In genomic region chr19:7500811-7501450, GRCh38 we compare ENCODE assay signal across 8 cellular contexts. TPM values are rescaled to one million over a fixed set of nuclear protein-coding genes. Genes with fewer than 3 reads are reported as not detected.
A peak's percentile ranks its signal among the peaks of the same experiment; 100 is the strongest.
DNase-seq lines count a peak whose midpoint lies in the region; ATAC-seq, FAIRE-seq and TF ChIP-seq lines count a peak whose summit lies in the region.

No MANE protein-coding gene starts in this region.

- H2BK15ac ChIP-seq in H1 (ENCODE audit: low read length), result no peak overlapping the region

- peak overlapping the region; percentile 71 for H3K18ac ChIP-seq in H1 (ENCODE audit: extremely low read depth, low read length)

- H3K27ac Mint-ChIP-seq in stimulated activated naive CD8-positive, alpha-beta T cell treated with anti-CD3 and anti-CD28 coated beads, Interleukin-15, amount 100 ng/mL, for 72 hours, result no peak overlapping the region

- peak in 1 of 2 experiments; percentile 76; a peak in 2 of 3 replicates for TF ChIP-seq POLR2A in H1 (IDR thresholded peaks at IDR 0.05; ENCODE audit: control extremely low read depth in 1 of 2, low read depth in 2 of 2, low read length in 2 of 2)

- H2BK20ac ChIP-seq in H1 (ENCODE audit: low read length), result no peak overlapping the region

- H3K4me3 ChIP-seq in H1 (ENCODE audit: extremely low read depth in 1 of 4, insufficient read depth in 2 of 4, low read depth in 3 of 4, low read length in 4 of 4), result peak overlapping the region; percentile 42 to 57 (median 50)
- H3K4me3 ChIP-seq in mucosa of descending colon, result no peak overlapping the region

- H3K14ac ChIP-seq in H1 (ENCODE audit: insufficient read length), result no peak overlapping the region

- H3K4me1 Mint-ChIP-seq in stimulated activated naive CD8-positive, alpha-beta T cell treated with anti-CD3 and anti-CD28 coated beads, Interleukin-15, amount 100 ng/mL, for 72 hours, result peaks cover 17% of the 10 kb centered on the region

- TF ChIP-seq CTCF in H1 (IDR thresholded peaks at IDR 0.05; ENCODE audit: control extremely low read depth in 1 of 3, insufficient read depth in 1 of 3, low read depth in 1 of 3, low read length in 3 of 3), result peak in 2 of 3 experiments; percentile 11 to 17; a peak in 2 of 4 replicates
- no peak for TF ChIP-seq CTCF in mucosa of descending colon (IDR thresholded peaks at IDR 0.05)

- H3K27me3 ChIP-seq in H1 (replicated peaks in 1 of 4; ENCODE audit: control insufficient read depth in 3 of 4, extremely low read depth in 1 of 4, insufficient read depth in 3 of 4, low read length in 3 of 4), result peaks cover 1 to 33% (median 25%) of the 10 kb centered on the region in 4 experiments

- peaks cover 12% of the 10 kb centered on the region; the same call in 1 of the 2 replicates for H3K23me2 ChIP-seq in H1 (ENCODE audit: low read depth, low read length)

- peak overlapping the region; percentile 96 for H4K8ac ChIP-seq in H1 (ENCODE audit: extremely low read depth, insufficient read depth, low read length)

- peak overlapping the region; percentile 54 for H2BK120ac ChIP-seq in H1 (replicated peaks; ENCODE audit: low read depth, low read length)

- H3K9me3 ChIP-seq in H1 (ENCODE audit: insufficient read depth in 2 of 2, low read depth in 1 of 2, low read length in 1 of 2) (peaks cover 0 to 5% of the 10 kb centered on the region in 2 experiments; a peak in 1 of 4 replicates), mucosa of descending colon (no peaks in the 10 kb centered on the region)

- ATAC-seq in mucosa of descending colon (peak; percentile 88), HG02885 (IDR thresholded peaks at IDR 0.05; ENCODE audit: poor library complexity, unreplicated experiment) (no peak)
- ATAC-seq in stimulated activated naive CD8-positive, alpha-beta T cell treated with anti-CD3 and anti-CD28 coated beads, Interleukin-15, amount 100 ng/mL, for 72 hours, result peak; percentile 80

- H3K4me2 ChIP-seq in H1 (ENCODE audit: insufficient read depth in 1 of 2, low read depth in 2 of 2, low read length in 2 of 2), result peak overlapping the region; percentile 74 to 86

- H3K27ac ChIP-seq in H1 (ENCODE audit: low read depth, low read length), result no peak overlapping the region

- intact Hi-C loops in mucosa of descending colon (cut with DNase I, micrococcal nuclease), result no loop called here

- H3K79me2 ChIP-seq in H1 (ENCODE audit: control insufficient read depth in 1 of 2, insufficient read depth in 2 of 2, low read length in 2 of 2), result no peaks in the 10 kb centered on the region

- peak overlapping the region; percentile 71; the same call in 1 of the 2 replicates for H2BK12ac ChIP-seq in H1 (ENCODE audit: low read depth, low read length)

- H3K36me3 ChIP-seq in H1 (ENCODE audit: control insufficient read depth in 2 of 4, insufficient read depth in 4 of 4, low read length in 3 of 4) (no peaks in the 10 kb centered on the region), mucosa of descending colon (ENCODE audit: low read depth) (no peaks in the 10 kb centered on the region)

- peak in 1 of 2 experiments; percentile 13; a peak in 1 of 4 replicates for TF ChIP-seq RAD21 in H1 (IDR thresholded peaks at IDR 0.05 in 1 of 2, conservative IDR thresholded peaks at IDR 0.05 in 1 of 2; ENCODE audit: low read depth in 2 of 2, low read length in 2 of 2)

- H3K4ac ChIP-seq in H1 (replicated peaks; ENCODE audit: insufficient read length, low read depth, low read length), result peak overlapping the region; percentile 53

- no peak overlapping the region for H4K5ac ChIP-seq in H1 (ENCODE audit: insufficient read length, low read depth, low read length)

- FAIRE-seq in H1 (lab: Jason Lieb, UNC), result no peak

- H4K91ac ChIP-seq in H1 (replicated peaks; ENCODE audit: insufficient read length, low read length), result peak overlapping the region; percentile 54

- H3K4me1 ChIP-seq in H1 (replicated peaks in 1 of 4; ENCODE audit: control insufficient read depth in 3 of 4, insufficient read depth in 4 of 4, low read length in 3 of 4) (peaks cover 0 to 13% (median 6%) of the 10 kb centered on the region in 4 experiments; a peak in 5 of 7 replicates), mucosa of descending colon (ENCODE audit: low read depth) (peaks cover 11% of the 10 kb centered on the region)

- no peak for TF ChIP-seq EP300 in H1 (IDR thresholded peaks at IDR 0.05; ENCODE audit: borderline replicate concordance in 1 of 2, low read depth in 2 of 2, low read length in 2 of 2)

- H3K9me3 Mint-ChIP-seq in stimulated activated naive CD8-positive, alpha-beta T cell treated with anti-CD3 and anti-CD28 coated beads, Interleukin-15, amount 100 ng/mL, for 72 hours, result no peaks in the 10 kb centered on the region

- peak overlapping the region in 1 of 4 experiments; percentile 31; a peak in 3 of 7 replicates for H3K9ac ChIP-seq in H1 (replicated peaks in 1 of 4; ENCODE audit: extremely low read depth in 1 of 4, low read depth in 3 of 4, low read length in 3 of 4)

- no peaks in the 10 kb centered on the region for H4K20me1 ChIP-seq in H1 (replicated peaks in 1 of 2; ENCODE audit: control insufficient read depth in 1 of 2, insufficient read depth in 2 of 2, low read length in 2 of 2)

- H2AFZ ChIP-seq in H1 (ENCODE audit: low read length), result peak overlapping the region; percentile 34; the same call in 1 of the 2 replicates

- DNase-seq in EL, result peak; percentile 62
- DNase-seq in NCI-H1930 (lab: John Stamatoyannopoulos, UW), result peak; percentile 74 to 85
- peak; percentile 80 for DNase-seq in activated CD4-positive, alpha-beta T cell treated with anti-CD3 and anti-CD28 coated beads for 48 hours
- DNase-seq in H1 (ENCODE audit: low read depth in 1 of 2, low spot score in 2 of 2), result peak; percentile 60 to 92
- peak; percentile 82 to 87 (median 86) for DNase-seq in mucosa of descending colon
- DNase-seq in stimulated activated naive CD8-positive, alpha-beta T cell treated with anti-CD3 and anti-CD28 coated beads, Interleukin-15, amount 100 ng/mL, for 72 hours, result peak; percentile 38 to 66
- no peak for DNase-seq in T-helper 9 cell

- 5% methylated on average over 76 of the region's 93 CpGs; no CpG with 5 or more reads in 1 of the 2 experiments for WGBS in H1 (ENCODE audit: extremely low coverage in 1 of 2, insufficient coverage in 1 of 2, insufficient read length in 1 of 2, insufficient replicate concordance in 2 of 2, low coverage in 1 of 2, low lambda C conversion rate in 2 of 2, missing lambda C conversion rate in 1 of 2), 2 experiments

- H3K4me3 Mint-ChIP-seq in stimulated activated naive CD8-positive, alpha-beta T cell treated with anti-CD3 and anti-CD28 coated beads, Interleukin-15, amount 100 ng/mL, for 72 hours, result peak overlapping the region; percentile 71 to 80

- POLR2A ChIA-PET in H1 (lab: Charles Lee; ENCODE audit: partially characterized antibody), result interaction anchor here (1.1 to 1.5 kb wide), 9 partner anchors 10 to 129 kb away, joined by 3 to 6 read pairs (median 4); partner anchors contain the start of genes PET100, PEX11G, XAB2 and ZNF358

- H2AK5ac ChIP-seq in H1 (ENCODE audit: low read depth, low read length), result no peak overlapping the region

- H3K23ac ChIP-seq in H1 (ENCODE audit: insufficient read length), result no peak overlapping the region

- peaks cover 85% of the 10 kb centered on the region for H3K27me3 Mint-ChIP-seq in stimulated activated naive CD8-positive, alpha-beta T cell treated with anti-CD3 and anti-CD28 coated beads, Interleukin-15, amount 100 ng/mL, for 72 hours

- CTCF ChIA-PET in H1 (lab: Charles Lee; ENCODE audit: partially characterized antibody), result interaction anchor here (1.7 kb wide), 1 partner anchor 11 kb away, joined by 7 read pairs; no protein-coding TSS in a partner anchor

- no peaks in the 10 kb centered on the region for H3K79me1 ChIP-seq in H1 (ENCODE audit: low read depth, low read length)

- no peak overlapping the region; the same call in 1 of the 2 replicates for H2BK5ac ChIP-seq in H1 (ENCODE audit: low read depth, low read length)

- no peak overlapping the region for H3K56ac ChIP-seq in H1 (replicated peaks; ENCODE audit: insufficient read length, low read depth, low read length)

RNA-seq across cellular contexts. Expression of gene PEX11G, which starts 12.1 kb away (rescaled TPM):
- 1.8 and 2.1 TPM in 2 replicates for total RNA-seq in H1 (2021; fragmentation: NEBNext Ultra II Directional; extraction: Animal tissue kit (Norgen Biotek cat#: 25700))
- polyA plus RNA-seq in H1 (2011; rRNA removed), result 4.3 and 5.3 TPM in 2 replicates
- 5.6 TPM for polyA plus RNA-seq in H1 (2011; cell fraction: cytosol; rRNA removed)
- 3.9 TPM for polyA plus RNA-seq in H1 (2011; cell fraction: nucleus; rRNA removed)
- polyA plus RNA-seq in H1 (2012, experiment 1 of 2), result 1.4 to 4.6 TPM (median 3.1 TPM) in 4 replicates
- polyA plus RNA-seq in H1 (2012, experiment 2 of 2), result 2.7 TPM
- 1.4 TPM for polyA plus RNA-seq in H1 (2013, experiment 1 of 2)
- polyA plus RNA-seq in H1 (2013, experiment 2 of 2), result 1.7 TPM
- 0.44 and 0.90 TPM in 2 replicates for polyA minus RNA-seq in H1 (2011; rRNA and poly(A)+ RNA removed)
- 1.7 TPM for polyA minus RNA-seq in H1 (2011; cell fraction: cytosol; rRNA and poly(A)+ RNA removed)
- 1.4 TPM for polyA minus RNA-seq in H1 (2011; cell fraction: nucleus; rRNA and poly(A)+ RNA removed)
- 1 to 10 TPM; 4.0 to 9.5 (median 8.1) TPM for total RNA-seq in mucosa of descending colon

RNA-seq across cellular contexts. Expression of gene ZNF358, which starts 15.0 kb away (rescaled TPM):
- 40.0 and 44.0 TPM in 2 replicates for total RNA-seq in H1 (2021; fragmentation: NEBNext Ultra II Directional; extraction: Animal tissue kit (Norgen Biotek cat#: 25700))
- polyA plus RNA-seq in H1 (2011; rRNA removed), result 60.3 and 117 TPM in 2 replicates
- 39.7 TPM for polyA plus RNA-seq in H1 (2011; cell fraction: cytosol; rRNA removed)
- polyA plus RNA-seq in H1 (2011; cell fraction: nucleus; rRNA removed), result 48.1 TPM
- 34.2 to 38.8 TPM (median 38.1 TPM) in 4 replicates for polyA plus RNA-seq in H1 (2012, experiment 1 of 2)
- 37.1 TPM for polyA plus RNA-seq in H1 (2012, experiment 2 of 2)
- 43.9 TPM for polyA plus RNA-seq in H1 (2013, experiment 1 of 2)
- 44.5 TPM for polyA plus RNA-seq in H1 (2013, experiment 2 of 2)
- polyA minus RNA-seq in H1 (2011; rRNA and poly(A)+ RNA removed), result 15.6 and 24.3 TPM in 2 replicates
- polyA minus RNA-seq in H1 (2011; cell fraction: cytosol; rRNA and poly(A)+ RNA removed), result 34.9 TPM
- 19.2 TPM for polyA minus RNA-seq in H1 (2011; cell fraction: nucleus; rRNA and poly(A)+ RNA removed)
- total RNA-seq in mucosa of descending colon, result 10 to 100 TPM; 31.7 to 88.8 (median 42.1) TPM

RNA-seq across cellular contexts. Expression of gene MCOLN1, which starts 21.5 kb away (rescaled TPM):
- 15.8 and 19.1 TPM in 2 replicates for total RNA-seq in H1 (2021; fragmentation: NEBNext Ultra II Directional; extraction: Animal tissue kit (Norgen Biotek cat#: 25700))
- 40.0 and 42.8 TPM in 2 replicates for polyA plus RNA-seq in H1 (2011; rRNA removed)
- polyA plus RNA-seq in H1 (2011; cell fraction: cytosol; rRNA removed), result 26.0 TPM
- polyA plus RNA-seq in H1 (2011; cell fraction: nucleus; rRNA removed), result 71.1 TPM
- 16.2 to 22.1 TPM (median 19.4 TPM) in 4 replicates for polyA plus RNA-seq in H1 (2012, experiment 1 of 2)
- 24.5 TPM for polyA plus RNA-seq in H1 (2012, experiment 2 of 2)
- polyA plus RNA-seq in H1 (2013, experiment 1 of 2), result 18.1 TPM
- polyA plus RNA-seq in H1 (2013, experiment 2 of 2), result 18.1 TPM
- polyA minus RNA-seq in H1 (2011; rRNA and poly(A)+ RNA removed), result 32.4 and 35.1 TPM in 2 replicates
- polyA minus RNA-seq in H1 (2011; cell fraction: cytosol; rRNA and poly(A)+ RNA removed), result 19.8 TPM
- 22.5 TPM for polyA minus RNA-seq in H1 (2011; cell fraction: nucleus; rRNA and poly(A)+ RNA removed)
- 10 to 100 TPM; 29.5 to 40.1 (median 31.7) TPM for total RNA-seq in mucosa of descending colon

RNA-seq across cellular contexts. Expression of gene PNPLA6, which starts 34.6 kb away (rescaled TPM):
- 121 and 123 TPM in 2 replicates for total RNA-seq in H1 (2021; fragmentation: NEBNext Ultra II Directional; extraction: Animal tissue kit (Norgen Biotek cat#: 25700))
- polyA plus RNA-seq in H1 (2011; rRNA removed), result 55.1 and 121 TPM in 2 replicates
- polyA plus RNA-seq in H1 (2011; cell fraction: cytosol; rRNA removed), result 59.0 TPM
- 207 TPM for polyA plus RNA-seq in H1 (2011; cell fraction: nucleus; rRNA removed)
- 77.9 to 117 TPM (median 110 TPM) in 4 replicates for polyA plus RNA-seq in H1 (2012, experiment 1 of 2)
- polyA plus RNA-seq in H1 (2012, experiment 2 of 2), result 119 TPM
- 101 TPM for polyA plus RNA-seq in H1 (2013, experiment 1 of 2)
- polyA plus RNA-seq in H1 (2013, experiment 2 of 2), result 100 TPM
- 48.4 and 57.9 TPM in 2 replicates for polyA minus RNA-seq in H1 (2011; rRNA and poly(A)+ RNA removed)
- polyA minus RNA-seq in H1 (2011; cell fraction: cytosol; rRNA and poly(A)+ RNA removed), result 93.0 TPM
- polyA minus RNA-seq in H1 (2011; cell fraction: nucleus; rRNA and poly(A)+ RNA removed), result 92.4 TPM
- 100 to 1,000 TPM in 2 of 3 donors, 10 to 100 TPM in 1; 85.7 to 136 (median 121) TPM for total RNA-seq in mucosa of descending colon
